In the genomic region with DNA sequence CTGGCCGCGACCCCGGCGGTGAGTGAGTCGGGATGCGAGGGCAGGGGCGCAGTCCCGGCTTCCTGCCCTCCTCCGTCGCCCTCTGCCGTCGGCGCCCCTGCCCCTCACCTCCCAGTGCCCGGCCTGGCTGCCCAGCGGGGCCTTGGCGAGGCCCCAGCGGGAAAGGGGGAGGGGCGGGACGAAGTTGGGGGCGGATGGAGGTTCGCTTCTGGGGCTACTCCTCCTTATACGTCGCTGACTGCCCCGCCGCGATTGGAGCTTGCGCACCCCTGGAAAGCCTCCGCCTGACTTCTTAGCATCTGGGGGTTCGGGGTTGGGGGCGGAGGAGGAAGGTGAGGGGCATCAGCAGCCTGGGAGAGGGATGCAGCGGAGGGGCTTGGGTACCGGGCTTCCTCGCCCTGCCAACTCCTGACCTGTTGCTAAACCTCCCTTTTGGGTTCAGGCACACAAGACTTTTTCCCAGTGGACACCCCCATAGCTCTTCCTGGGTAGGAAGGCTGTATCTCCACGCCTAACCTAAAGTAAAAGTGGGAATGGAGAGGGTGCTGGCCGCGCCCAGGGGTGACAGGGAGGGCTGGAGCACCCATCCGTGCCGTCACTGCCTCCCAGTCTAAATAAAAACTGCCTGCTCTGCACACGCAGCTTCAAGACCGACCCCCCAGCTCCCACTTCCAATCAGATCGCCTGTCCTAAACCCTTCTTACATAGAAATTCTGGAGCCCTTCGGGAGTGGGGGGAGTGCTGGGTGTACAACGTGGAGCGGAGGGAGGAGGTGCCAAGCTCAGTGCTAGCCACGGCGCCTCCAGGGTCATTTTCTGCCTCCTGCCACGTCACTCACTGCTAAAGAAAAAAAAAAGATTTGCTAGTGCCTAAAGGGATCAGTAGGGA, we compare ENCODE assay signal across 8 cellular contexts. TPM values are rescaled to one million over a fixed set of nuclear protein-coding genes. Genes with fewer than 3 reads are reported as not detected.
DNase-seq lines count a peak whose midpoint lies in the region; TF ChIP-seq lines count a peak whose summit lies in the region.

No MANE protein-coding gene starts in this region.

- H3K27me3 Mint-ChIP-seq in T-helper 2 cell treated with Interferon-gamma antibody and Interleukin-4, amounts not matched to agents 5 μg/mL and 100 μg/mL, for 36 hours (ENCODE audit: low read depth): peaks cover 6% of the 10 kb centered on the region

- in situ Hi-C loops in astrocyte of the cerebellum (cut with HindIII; ENCODE audit: low sequenced_read_pairs): no loop called here

- DNase-seq in GDM1 (lab: John Stamatoyannopoulos, UW) (peak; percentile 38), H7 (peak; percentile 90), NAMALWA (ENCODE audit: low spot score) (peak; percentile 72), astrocyte of the cerebellum (ENCODE audit: low read depth) (peak; percentile 57), hepatocyte (ENCODE audit: low spot score) (peak; percentile 88), SKM-1 treated with dmso at 0.1 percent for 144 hours (lab: John Stamatoyannopoulos, UW; ENCODE audit: unreplicated experiment) (no peak)
- DNase-seq in T-helper 2 cell treated with Interferon-gamma antibody and Interleukin-4, amounts not matched to agents 5 μg/mL and 100 μg/mL, for 36 hours (ENCODE audit: low spot score): peak; percentile 53

- H3K4me2 ChIP-seq in hepatocyte: peak overlapping the region; percentile 85

- H3K4me3 Mint-ChIP-seq in T-helper 2 cell treated with Interferon-gamma antibody and Interleukin-4, amounts not matched to agents 5 μg/mL and 100 μg/mL, for 36 hours: peak overlapping the region; percentile 94

- peaks cover 8% of the 10 kb centered on the region for H3K36me3 Mint-ChIP-seq in T-helper 2 cell treated with Interferon-gamma antibody and Interleukin-4, amounts not matched to agents 5 μg/mL and 100 μg/mL, for 36 hours (ENCODE audit: low read depth)

- H3K9me3 ChIP-seq in hepatocyte (ENCODE audit: low read depth): no peaks in the 10 kb centered on the region

- no peaks in the 10 kb centered on the region for H3K9me3 Mint-ChIP-seq in T-helper 2 cell treated with Interferon-gamma antibody and Interleukin-4, amounts not matched to agents 5 μg/mL and 100 μg/mL, for 36 hours

- H3K4me1 ChIP-seq in hepatocyte (ENCODE audit: insufficient read depth) (peaks cover 20% of the 10 kb centered on the region), rectal smooth muscle tissue (ENCODE audit: control insufficient read depth, insufficient read depth, low read length) (no peaks in the 10 kb centered on the region)

- WGBS in hepatocyte (ENCODE audit: low lambda C conversion rate, missing lambda C conversion rate): 1% methylated on average over 30 of the region's 47 CpGs

- peak overlapping the region; percentile 73 for H2AFZ ChIP-seq in hepatocyte

- H3K79me2 ChIP-seq in hepatocyte: peaks cover 50% of the 10 kb centered on the region

- H3K4me3 ChIP-seq in H7 (ENCODE audit: insufficient read depth, low read depth, low read length) (peak overlapping the region; percentile 94), astrocyte of the cerebellum (ENCODE audit: low read depth, low read length) (peak overlapping the region; percentile 97), hepatocyte (peak overlapping the region; percentile 92), rectal smooth muscle tissue (ENCODE audit: low read length) (peak overlapping the region; percentile 94)

- TF ChIP-seq CTCF in astrocyte of the cerebellum (IDR thresholded peaks at IDR 0.05; ENCODE audit: low read depth, low read length, missing control alignments): peak; percentile 22
- TF ChIP-seq CTCF in hepatocyte (IDR thresholded peaks at IDR 0.05; ENCODE audit: poor library complexity): peak; percentile 20

- H3K4me1 Mint-ChIP-seq in T-helper 2 cell treated with Interferon-gamma antibody and Interleukin-4, amounts not matched to agents 5 μg/mL and 100 μg/mL, for 36 hours (ENCODE audit: low read depth): peaks cover 28% of the 10 kb centered on the region

- peak overlapping the region; percentile 91 for H3K27ac Mint-ChIP-seq in T-helper 2 cell treated with Interferon-gamma antibody and Interleukin-4, amounts not matched to agents 5 μg/mL and 100 μg/mL, for 36 hours

- H3K27me3 ChIP-seq in H7 (ENCODE audit: control insufficient read depth, insufficient read depth, low read length) (peaks cover 2% of the 10 kb centered on the region; the same call in 1 of the 2 replicates), hepatocyte (no peaks in the 10 kb centered on the region), rectal smooth muscle tissue (ENCODE audit: control insufficient read depth, insufficient read depth, low read length) (no peaks in the 10 kb centered on the region)

- H4K20me1 ChIP-seq in hepatocyte (ENCODE audit: insufficient read depth, poor library complexity, severe bottlenecking): peaks cover 41% of the 10 kb centered on the region

- H3K36me3 ChIP-seq in H7 (replicated peaks; ENCODE audit: control insufficient read depth, insufficient read depth, low read length): no peaks in the 10 kb centered on the region
- H3K36me3 ChIP-seq in hepatocyte (replicated peaks; ENCODE audit: insufficient read depth, low read depth): no peaks in the 10 kb centered on the region
- no peaks in the 10 kb centered on the region for H3K36me3 ChIP-seq in rectal smooth muscle tissue (ENCODE audit: control insufficient read depth, insufficient read depth, low read length)

- H3K27ac ChIP-seq in hepatocyte (peak overlapping the region; percentile 99), rectal smooth muscle tissue (ENCODE audit: low read depth, low read length) (peak overlapping the region; percentile 98)

- H3K9ac ChIP-seq in rectal smooth muscle tissue (ENCODE audit: low read length): peak overlapping the region; percentile 98

- H3K9me2 ChIP-seq in hepatocyte (replicated peaks; ENCODE audit: insufficient read depth): no peaks in the 10 kb centered on the region

RNA-seq across cellular contexts. Expression of gene TMEM263, which starts 0.6 kb away (rescaled TPM):
- total RNA-seq in H7 (2014; rRNA removed; shearing (Covaris generic)): 19.0 and 23.7 TPM in 2 replicates
- total RNA-seq in hepatocyte: 128 and 132 TPM in 2 replicates
- 70.0 and 73.1 TPM in 2 replicates for polyA plus RNA-seq in hepatocyte

RNA-seq across cellular contexts. Expression of gene MTERF2, which starts 30.7 kb away (rescaled TPM):
- 6.5 and 11.5 TPM in 2 replicates for total RNA-seq in H7 (2014; rRNA removed; shearing (Covaris generic))
- total RNA-seq in hepatocyte: 16.4 and 20.6 TPM in 2 replicates
- polyA plus RNA-seq in hepatocyte: 16.7 and 18.6 TPM in 2 replicates
